ENCODE assay signal across 8 cellular contexts in genomic region chr19:18204394-18205179, GRCh38. TPM values are rescaled to one million over a fixed set of nuclear protein-coding genes. Genes with fewer than 3 reads are reported as not detected.
DNase-seq lines count a peak whose midpoint lies in the region; ATAC-seq and TF ChIP-seq lines count a peak whose summit lies in the region.

No MANE protein-coding gene starts in this region.

- no peaks in the 10 kb centered on the region for H3K27me3 ChIP-seq in ACC112 (ENCODE audit: insufficient read depth, low read length)
- no peaks in the 10 kb centered on the region for H3K27me3 ChIP-seq in layer of hippocampus (ENCODE audit: control insufficient read depth, insufficient read depth, low read length)

- H3K4me3 Mint-ChIP-seq in brain = peak overlapping the region; percentile 90 to 98 (median 95)

- peak overlapping the region; percentile 27 for H2AFZ ChIP-seq in ACC112 (ENCODE audit: low read length, unreplicated experiment)

- no peaks in the 10 kb centered on the region for H3K9me3 Mint-ChIP-seq in brain

- H3K27ac ChIP-seq in ACC112 (ENCODE audit: low read depth, low read length) (peak overlapping the region; percentile 83), layer of hippocampus (ENCODE audit: low read depth, low read length) (peak overlapping the region; percentile 98)

- H3K4me3 ChIP-seq in ACC112 (ENCODE audit: low read depth, low read length) = peak overlapping the region; percentile 88

- TF ChIP-seq POLR2A in GM18505 (IDR thresholded peaks at IDR 0.05; ENCODE audit: borderline replicate concordance, extremely low read depth, insufficient read depth, insufficient read length) (peak; percentile 20), Raji (IDR thresholded peaks at IDR 0.05; ENCODE audit: insufficient read depth, low read depth, low read length) (peak; percentile 54; the same call in 1 of the 2 replicates)

- H3K36me3 ChIP-seq in ACC112 (ENCODE audit: insufficient read depth, low read length) = no peaks in the 10 kb centered on the region

- H3K4me1 Mint-ChIP-seq in brain = peaks cover 48% of the 10 kb centered on the region

- H3K79me2 ChIP-seq in ACC112 (ENCODE audit: control insufficient read depth, insufficient read depth, low read length, unreplicated experiment) = no peaks in the 10 kb centered on the region

- TF ChIP-seq CTCF in brain (conservative IDR thresholded peaks at IDR 0.05) = no peak

- H3K27ac Mint-ChIP-seq in brain = peak overlapping the region; percentile 98 to 100 (median 99)

- peak; percentile 35 for DNase-seq in stimulated activated naive CD4-positive, alpha-beta T cell treated with Interleukin-2 at 50 U/mL for 16 hours (lab: John Stamatoyannopoulos, UW)

- peaks cover 22% of the 10 kb centered on the region for H3K36me3 Mint-ChIP-seq in brain

- peak; percentile 15 for ATAC-seq in GM18505 (IDR thresholded peaks at IDR 0.05; ENCODE audit: unreplicated experiment)
- ATAC-seq in HG03095 (IDR thresholded peaks at IDR 0.05; ENCODE audit: unreplicated experiment) = peak; percentile 10
- no peak for ATAC-seq in HG03565 (IDR thresholded peaks at IDR 0.05; ENCODE audit: unreplicated experiment)

- H3K27me3 Mint-ChIP-seq in brain = peaks cover 12% of the 10 kb centered on the region

- peaks cover 4% of the 10 kb centered on the region for H3K4me1 ChIP-seq in ACC112 (ENCODE audit: control insufficient read depth, insufficient read depth, low read length, unreplicated experiment)

RNA-seq across cellular contexts. Expression of gene RAB3A, which starts 0.7 kb away (rescaled TPM):
- polyA plus RNA-seq in brain (ENCODE audit: insufficient read depth, low read depth, low replicate concordance) = 184 TPM

RNA-seq across cellular contexts. Expression of gene MPV17L2, which starts 11.6 kb away (rescaled TPM):
- polyA plus RNA-seq in brain (ENCODE audit: insufficient read depth, low read depth, low replicate concordance) = 19.0 TPM

RNA-seq across cellular contexts. Expression of gene PDE4C, which starts 21.7 kb away (rescaled TPM):
- polyA plus RNA-seq in brain (ENCODE audit: insufficient read depth, low read depth, low replicate concordance) = 0.25 TPM

RNA-seq across cellular contexts. Expression of gene IFI30, which starts 31.0 kb away (rescaled TPM):
- polyA plus RNA-seq in brain (ENCODE audit: insufficient read depth, low read depth, low replicate concordance) = 55.7 TPM

RNA-seq across cellular contexts. Expression of gene PIK3R2, which starts 51.6 kb away (rescaled TPM):
- 30.0 TPM for polyA plus RNA-seq in brain (ENCODE audit: insufficient read depth, low read depth, low replicate concordance)
